In the genomic region with DNA sequence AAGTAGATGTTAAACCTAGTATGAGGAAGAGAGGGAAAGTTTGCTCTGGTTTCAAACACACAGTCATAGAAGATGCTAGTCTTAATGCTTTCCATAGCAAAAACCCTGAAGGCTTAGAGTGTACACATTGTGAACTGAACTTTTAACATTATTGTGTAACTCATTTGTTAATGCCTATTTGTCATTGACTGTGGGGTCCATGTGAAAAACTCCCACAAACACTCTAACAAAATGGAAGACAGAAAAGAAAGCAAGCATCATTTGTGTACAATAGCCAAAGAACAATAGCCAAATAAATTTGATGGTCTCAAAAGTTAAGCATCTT, we compare ENCODE assay signal across 13 cellular contexts.
DNase-seq lines count a peak whose midpoint lies in the region; ATAC-seq, FAIRE-seq and TF ChIP-seq lines count a peak whose summit lies in the region.
"Had no signal": no experiment of that assay in that cellular context is flagged by ENCODE, and none has a peak within 500 bp of the region (broad histone marks: within the 10 kb centered on the region; RNA-seq: fewer than 3 reads in every experiment).

No MANE protein-coding gene starts in this region.

- H3K27me3 Mint-ChIP-seq in CD14-positive monocyte (ENCODE audit: low read depth in 3 of 3) (no peaks in the 10 kb centered on the region), IgD-negative memory B cell (no peaks in the 10 kb centered on the region)
- no peaks in the 10 kb centered on the region for H3K27me3 Mint-ChIP-seq in activated naive CD8-positive, alpha-beta T cell treated with anti-CD3 and anti-CD28 coated beads, Interleukin-2, amount 10 ng/mL, durations not matched to agents 7 days and 5 days
- no peaks in the 10 kb centered on the region for H3K27me3 Mint-ChIP-seq in naive thymus-derived CD4-positive, alpha-beta T cell

- peak overlapping the region; percentile 14 for H3K27ac ChIP-seq in naive thymus-derived CD4-positive, alpha-beta T cell (ENCODE audit: low read depth, low read length)
- no peak overlapping the region for H3K27ac ChIP-seq in left ventricle myocardium inferior (replicated peaks)
- H3K27ac ChIP-seq: KMS-11 had no signal

- CTCF ChIA-PET in naive thymus-derived CD4-positive, alpha-beta T cell (lab: Charles Lee): no interaction called here

- no peaks in the 10 kb centered on the region for H3K27me3 ChIP-seq in naive thymus-derived CD4-positive, alpha-beta T cell (ENCODE audit: control insufficient read depth in 2 of 2, insufficient read depth in 2 of 2, low read length in 2 of 2)
- peaks cover 50% of the 10 kb centered on the region for H3K27me3 ChIP-seq in left ventricle myocardium inferior (ENCODE audit: low read depth)
- H3K27me3 ChIP-seq: BE2C had no signal

- H3K4me1 Mint-ChIP-seq in CD14-positive monocyte (peaks cover 39% of the 10 kb centered on the region), IgD-negative memory B cell (peaks cover 26 to 37% (median 33%) of the 10 kb centered on the region in 3 donors)
- H3K4me1 Mint-ChIP-seq in activated naive CD8-positive, alpha-beta T cell treated with anti-CD3 and anti-CD28 coated beads, Interleukin-2, amount 10 ng/mL, durations not matched to agents 7 days and 5 days: peaks cover 41% of the 10 kb centered on the region
- peaks cover 28 to 58% (median 54%) of the 10 kb centered on the region in 7 donors for H3K4me1 Mint-ChIP-seq in naive thymus-derived CD4-positive, alpha-beta T cell

- intact Hi-C loops in CD14-positive monocyte (cut with micrococcal nuclease): loop anchor here (1.0 to 5.0 kb wide), 5 partner anchors 15 to 85 kb away; partner anchors contain the start of gene DOCK8 (in 1 of the 2)
- intact Hi-C loops in naive thymus-derived CD4-positive, alpha-beta T cell (cut with micrococcal nuclease): no loop called here
- intact Hi-C loops in left ventricle myocardium inferior (cut with micrococcal nuclease): no loop called here

- peaks cover 4 to 6% of the 10 kb centered on the region in 2 donors for H3K4me1 ChIP-seq in naive thymus-derived CD4-positive, alpha-beta T cell (ENCODE audit: control insufficient read depth in 2 of 2, insufficient read depth in 2 of 2, low read length in 2 of 2)
- no peaks in the 10 kb centered on the region for H3K4me1 ChIP-seq in left ventricle myocardium inferior
- H3K4me1 ChIP-seq: BE2C had no signal

- no peaks in the 10 kb centered on the region for H3K9me3 Mint-ChIP-seq in CD14-positive monocyte
- H3K9me3 Mint-ChIP-seq in IgD-negative memory B cell: no peaks in the 10 kb centered on the region
- H3K9me3 Mint-ChIP-seq in activated naive CD8-positive, alpha-beta T cell treated with anti-CD3 and anti-CD28 coated beads, Interleukin-2, amount 10 ng/mL, durations not matched to agents 7 days and 5 days: no peaks in the 10 kb centered on the region
- H3K9me3 Mint-ChIP-seq in naive thymus-derived CD4-positive, alpha-beta T cell: no peaks in the 10 kb centered on the region

- H3K27ac Mint-ChIP-seq in CD14-positive monocyte (peak overlapping the region; percentile 97 to 100 (median 99)), IgD-negative memory B cell (peak overlapping the region; percentile 60 to 98 (median 61))
- H3K27ac Mint-ChIP-seq in activated naive CD8-positive, alpha-beta T cell treated with anti-CD3 and anti-CD28 coated beads, Interleukin-2, amount 10 ng/mL, durations not matched to agents 7 days and 5 days: peak overlapping the region; percentile 10
- H3K27ac Mint-ChIP-seq in naive thymus-derived CD4-positive, alpha-beta T cell: peak overlapping the region; percentile 33 to 87 (median 58)

- no peak for TF ChIP-seq POLR2A in GM12891 (IDR thresholded peaks at IDR 0.05; ENCODE audit: low read depth, low read length)

- no peak overlapping the region for H3K4me3 ChIP-seq in naive thymus-derived CD4-positive, alpha-beta T cell (ENCODE audit: low read length)
- H3K4me3 ChIP-seq in left ventricle myocardium inferior: no peak overlapping the region
- H3K4me3 ChIP-seq: mucosa of descending colon had no signal

- H3K4me3 Mint-ChIP-seq in CD14-positive monocyte (peak overlapping the region in 1 of 2 donors; percentile 9), IgD-negative memory B cell (peak overlapping the region in 3 of 4 donors; percentile 3 to 69 (median 6))
- no peak overlapping the region for H3K4me3 Mint-ChIP-seq in activated naive CD8-positive, alpha-beta T cell treated with anti-CD3 and anti-CD28 coated beads, Interleukin-2, amount 10 ng/mL, durations not matched to agents 7 days and 5 days
- peak overlapping the region in 1 of 10 donors; percentile 34 for H3K4me3 Mint-ChIP-seq in naive thymus-derived CD4-positive, alpha-beta T cell

- DNase-seq in CD14-positive monocyte (ENCODE audit: low spot score) (no peak), left ventricle myocardium inferior (no peak), GM12891 (ENCODE audit: insufficient read length, low spot score) (no peak)
- DNase-seq in activated naive CD8-positive, alpha-beta T cell treated with anti-CD3 and anti-CD28 coated beads, Interleukin-2, amount 10 ng/mL, durations not matched to agents 7 days and 5 days: no peak
- no peak for DNase-seq in naive thymus-derived CD4-positive, alpha-beta T cell
- DNase-seq: activated CD4-positive, alpha-beta T cell treated with anti-CD3 and anti-CD28 coated beads, Interleukin-2, amount 50 U/mL, for 1 hour; activated effector memory CD4-positive, alpha-beta T cell treated with anti-CD3 and anti-CD28 coated beads, Interleukin-2, amount 50 U/mL, for 16 hours; BE2C; NCI-H1105 treated with DMSO at 0.1 percent for 48 hours had no signal

- no peaks in the 10 kb centered on the region for H3K9me3 ChIP-seq in naive thymus-derived CD4-positive, alpha-beta T cell (ENCODE audit: control insufficient read depth in 2 of 3, low read length in 3 of 3)
- H3K9me3 ChIP-seq in left ventricle myocardium inferior (replicated peaks): no peaks in the 10 kb centered on the region
- H3K9me3 ChIP-seq: BE2C, mucosa of descending colon had no signal

- POLR2A ChIA-PET in activated naive CD8-positive, alpha-beta T cell treated with anti-CD3 and anti-CD28 coated beads, Interleukin-2, amount 10 ng/mL, durations not matched to agents 7 days and 5 days (lab: Charles Lee): interaction anchor here (1.3 kb wide), 1 partner anchor 82 kb away, joined by 4 read pairs; no protein-coding TSS in a partner anchor
- POLR2A ChIA-PET in naive thymus-derived CD4-positive, alpha-beta T cell (lab: Charles Lee): no interaction called here

- FAIRE-seq in GM12891 (lab: Jason Lieb, UNC): no peak

- peaks cover 13 to 60% (median 31%) of the 10 kb centered on the region in 3 experiments for H3K36me3 ChIP-seq in naive thymus-derived CD4-positive, alpha-beta T cell (ENCODE audit: control insufficient read depth in 2 of 3, insufficient read depth in 3 of 3, low read length in 3 of 3)
- no peaks in the 10 kb centered on the region for H3K36me3 ChIP-seq in left ventricle myocardium inferior
- H3K36me3 ChIP-seq: BE2C had no signal

- peak; percentile 8 for ATAC-seq in activated naive CD8-positive, alpha-beta T cell treated with anti-CD3 and anti-CD28 coated beads, Interleukin-2, amount 10 ng/mL, durations not matched to agents 7 days and 5 days (ENCODE audit: low read depth)
- ATAC-seq in naive thymus-derived CD4-positive, alpha-beta T cell: no peak
- ATAC-seq in GM21381 (IDR thresholded peaks at IDR 0.05; ENCODE audit: unreplicated experiment): no peak

- H3K36me3 Mint-ChIP-seq in CD14-positive monocyte (peaks cover 59 to 68% of the 10 kb centered on the region in 2 donors), IgD-negative memory B cell (peaks cover 10% of the 10 kb centered on the region)
- H3K36me3 Mint-ChIP-seq in activated naive CD8-positive, alpha-beta T cell treated with anti-CD3 and anti-CD28 coated beads, Interleukin-2, amount 10 ng/mL, durations not matched to agents 7 days and 5 days: peaks cover 51% of the 10 kb centered on the region
- peaks cover 14 to 60% (median 49%) of the 10 kb centered on the region in 5 donors for H3K36me3 Mint-ChIP-seq in naive thymus-derived CD4-positive, alpha-beta T cell

- no peak for TF ChIP-seq CTCF in CD14-positive monocyte (IDR thresholded peaks at IDR 0.05)
- TF ChIP-seq CTCF in left ventricle myocardium inferior (IDR thresholded peaks at IDR 0.05; ENCODE audit: borderline replicate concordance): no peak

TF ChIP-seq in GM12891, 5 proteins besides CTCF, POLR2A, EP300 and RAD21:
- TF ChIP-seq TAF1 (IDR thresholded peaks at IDR 0.05; ENCODE audit: low read depth, low read length) (no peak), PAX5 (IDR thresholded peaks at IDR 0.05; ENCODE audit: insufficient read depth, low read length, severe bottlenecking) (no peak), SPI1 (IDR thresholded peaks at IDR 0.05; ENCODE audit: low read depth, low read length) (no peak), POU2F2 (IDR thresholded peaks at IDR 0.05; ENCODE audit: low read depth, low read length) (no peak), POLR2AphosphoS5 (IDR thresholded peaks at IDR 0.05; ENCODE audit: low read depth, low read length) (no peak)

Comparison
In these comparisons a context has a peak if more than half of its experiments do, and no peak if none do; other contexts are left out.
1. H3K27ac Mint-ChIP-seq: peak in every context shown above with its lines; median percentile 99 in CD14-positive monocyte; 61 in IgD-negative memory B cell; 58 in naive thymus-derived CD4-positive, alpha-beta T cell; 10 in activated naive CD8-positive, alpha-beta T cell treated with anti-CD3 and anti-CD28 coated beads, Interleukin-2, amount 10 ng/mL, durations not matched to agents 7 days and 5 days.
2. intact Hi-C loops: an anchor here in CD14-positive monocyte (1.0 to 5.0 kb wide); none called in naive thymus-derived CD4-positive, alpha-beta T cell and left ventricle myocardium inferior.